ENCODE assay signal across 1 cellular context in genomic region chr11:17389205-17389956, GRCh38.
TF ChIP-seq lines count a peak whose summit lies in the region.

No MANE protein-coding gene starts in this region.

TF ChIP-seq in IMR-90, 13 proteins besides CTCF, POLR2A, EP300 and RAD21:
- TF ChIP-seq RCOR1 (IDR thresholded peaks at IDR 0.05; ENCODE audit: insufficient replicate concordance, low read length) (no peak), MAZ (IDR thresholded peaks at IDR 0.05; ENCODE audit: borderline replicate concordance, low read depth, low read length) (peak; percentile 78; the same call in 1 of the 2 replicates), BHLHE40 (IDR thresholded peaks at IDR 0.05; ENCODE audit: low read depth, low read length) (no peak), MXI1 (IDR thresholded peaks at IDR 0.05; ENCODE audit: borderline replicate concordance, low read depth, low read length) (no peak), FOS (IDR thresholded peaks at IDR 0.05; ENCODE audit: low read depth, low read length) (no peak), CHD1 (IDR thresholded peaks at IDR 0.05; ENCODE audit: low read depth, low read length) (no peak), CEBPB (IDR thresholded peaks at IDR 0.05; ENCODE audit: low read depth, low read length) (no peak), SMC3 (IDR thresholded peaks at IDR 0.05; ENCODE audit: low read depth, low read length) (0 out of 2 replicates have a peak, but pooled peaks have one; percentile 8), MAFK (IDR thresholded peaks at IDR 0.05; ENCODE audit: low read depth, low read length) (no peak), RFX5 (IDR thresholded peaks at IDR 0.05; ENCODE audit: low read depth, low read length) (no peak)
- TF ChIP-seq, protein P1, sequence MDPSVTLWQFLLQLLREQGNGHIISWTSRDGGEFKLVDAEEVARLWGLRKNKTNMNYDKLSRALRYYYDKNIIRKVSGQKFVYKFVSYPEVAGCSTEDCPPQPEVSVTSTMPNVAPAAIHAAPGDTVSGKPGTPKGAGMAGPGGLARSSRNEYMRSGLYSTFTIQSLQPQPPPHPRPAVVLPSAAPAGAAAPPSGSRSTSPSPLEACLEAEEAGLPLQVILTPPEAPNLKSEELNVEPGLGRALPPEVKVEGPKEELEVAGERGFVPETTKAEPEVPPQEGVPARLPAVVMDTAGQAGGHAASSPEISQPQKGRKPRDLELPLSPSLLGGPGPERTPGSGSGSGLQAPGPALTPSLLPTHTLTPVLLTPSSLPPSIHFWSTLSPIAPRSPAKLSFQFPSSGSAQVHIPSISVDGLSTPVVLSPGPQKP (IDR thresholded peaks at IDR 0.05; ENCODE audit: borderline replicate concordance, low read depth, low read length) = no peak
